Comparison of ENCODE assay signal across 27 cellular contexts in genomic region chr2:80778704-80779103, GRCh38.
"Had no signal": no experiment of that assay in that cellular context is flagged by ENCODE, and none has a peak within 500 bp of the region (broad histone marks: within the 10 kb centered on the region; RNA-seq: fewer than 3 reads in every experiment).

No MANE protein-coding gene starts in this region.

- H3K27ac ChIP-seq: heart left ventricle, left ventricle myocardium inferior, ovary, prostate gland, skin epidermis, stomach, testis, thyroid gland, transverse colon, upper lobe of left lung had no signal

- H3K4me3 Mint-ChIP-seq: naive thymus-derived CD4-positive, alpha-beta T cell; natural killer cell treated with Interleukin-12 subunit alpha and Interleukin-12 subunit beta and Interleukin-15 and Interleukin-18, amount 100 ng/mL, for 72 hours; stimulated activated naive B cell treated with anti-CD40 and anti-IgM and Interleukin-4, amounts not matched to agents 10 μg/mL and 1 μg/mL and 100 μg/mL, for 72 hours had no signal

- H3K27me3 Mint-ChIP-seq: naive thymus-derived CD4-positive, alpha-beta T cell; natural killer cell treated with Interleukin-12 subunit alpha and Interleukin-12 subunit beta and Interleukin-15 and Interleukin-18, amount 100 ng/mL, for 72 hours; stimulated activated naive B cell treated with anti-CD40 and anti-IgM and Interleukin-4, amounts not matched to agents 10 μg/mL and 1 μg/mL and 100 μg/mL, for 72 hours had no signal

- DNase-seq: heart left ventricle; hypothalamus; islet precursor cell; left ventricle myocardium inferior; midbrain; mucosa of descending colon; naive thymus-derived CD4-positive, alpha-beta T cell; ovary; retina; right cardiac atrium; stimulated activated CD4-positive, alpha-beta T cell treated with anti-CD3 and anti-CD28 coated beads, Interleukin-12 subunit alpha, Interleukin-12 subunit beta, amount 100 ng/mL, for 4 hours; stimulated activated CD4-positive, alpha-beta T cell treated with anti-CD3 and anti-CD28 coated beads, Interleukin-15, amount 100 ng/mL, for 24 hours; stimulated activated CD4-positive, alpha-beta T cell treated with anti-CD3 and anti-CD28 coated beads, Interleukin-2, amount 100 ng/mL, for 24 hours; stimulated activated CD4-positive, alpha-beta T cell treated with anti-CD3 and anti-CD28 coated beads, Interleukin-4, amount 100 ng/mL, for 1 hour; stimulated activated naive B cell treated with anti-CD40 and anti-IgM and Interleukin-4, amounts not matched to agents 10 μg/mL and 1 μg/mL and 100 μg/mL, for 72 hours; stimulated activated naive CD8-positive, alpha-beta T cell treated with anti-CD3 and anti-CD28 coated beads, Interleukin-15, Interleukin-2, amounts not matched to agents 100 U/mL and 50 U/mL, for 24 hours; stomach; testis; thyroid gland; transverse colon; upper lobe of left lung had no signal

- H3K4me1 ChIP-seq: heart left ventricle, left ventricle myocardium inferior, prostate gland, stomach, testis, thyroid gland, transverse colon, upper lobe of left lung had no signal

- H3K36me3 ChIP-seq: heart left ventricle, left ventricle myocardium inferior, ovary, prostate gland, stomach, thyroid gland, transverse colon, upper lobe of left lung had no signal

- H3K27ac Mint-ChIP-seq: naive thymus-derived CD4-positive, alpha-beta T cell; natural killer cell treated with Interleukin-12 subunit alpha and Interleukin-12 subunit beta and Interleukin-15 and Interleukin-18, amount 100 ng/mL, for 72 hours; stimulated activated naive B cell treated with anti-CD40 and anti-IgM and Interleukin-4, amounts not matched to agents 10 μg/mL and 1 μg/mL and 100 μg/mL, for 72 hours had no signal

- H3K9me3 ChIP-seq: ovary, prostate gland, stomach, testis, thyroid gland, transverse colon had no signal

- FAIRE-seq: urothelium cell line had no signal

- H3K4me1 Mint-ChIP-seq: naive thymus-derived CD4-positive, alpha-beta T cell; stimulated activated naive B cell treated with anti-CD40 and anti-IgM and Interleukin-4, amounts not matched to agents 10 μg/mL and 1 μg/mL and 100 μg/mL, for 72 hours had no signal

- H3K27me3 ChIP-seq: heart left ventricle, ovary, stomach, testis, thyroid gland, transverse colon, upper lobe of left lung had no signal

- H3K4me3 ChIP-seq: heart left ventricle, left ventricle myocardium inferior, lung, mucosa of descending colon, ovary, prostate gland, skin epidermis, stomach, testis, thyroid gland, transverse colon, upper lobe of left lung had no signal

- ATAC-seq: heart left ventricle; mucosa of descending colon; naive thymus-derived CD4-positive, alpha-beta T cell; natural killer cell treated with Interleukin-12 subunit alpha and Interleukin-12 subunit beta and Interleukin-15 and Interleukin-18, amount 100 ng/mL, for 72 hours; right cardiac atrium; sciatic nerve; stimulated activated naive B cell treated with anti-CD40 and anti-IgM and Interleukin-4, amounts not matched to agents 10 μg/mL and 1 μg/mL and 100 μg/mL, for 72 hours; stimulated activated naive CD8-positive, alpha-beta T cell treated with anti-CD3 and anti-CD28 coated beads, Interleukin-15, Interleukin-2, amounts not matched to agents 100 U/mL and 50 U/mL, for 24 hours had no signal

- H3K36me3 Mint-ChIP-seq: natural killer cell treated with Interleukin-12 subunit alpha and Interleukin-12 subunit beta and Interleukin-15 and Interleukin-18, amount 100 ng/mL, for 72 hours; stimulated activated naive B cell treated with anti-CD40 and anti-IgM and Interleukin-4, amounts not matched to agents 10 μg/mL and 1 μg/mL and 100 μg/mL, for 72 hours had no signal
